In genomic region chr9:80503692-80504400, GRCh38 we compare ENCODE assay signal across 18 cellular contexts.
DNase-seq lines count a peak whose midpoint lies in the region; ATAC-seq, FAIRE-seq and TF ChIP-seq lines count a peak whose summit lies in the region.
"Had no signal": no experiment of that assay in that cellular context is flagged by ENCODE, and none has a peak within 500 bp of the region (broad histone marks: within the 10 kb centered on the region; RNA-seq: fewer than 3 reads in every experiment).

No MANE protein-coding gene starts in this region.

- H3K9ac ChIP-seq in rectal smooth muscle tissue (ENCODE audit: low read length), result no peak overlapping the region

- in situ Hi-C loops in G401 (cut with HindIII; ENCODE audit: low sequenced_read_pairs), result no loop called here

- peak; percentile 54 to 76 for ATAC-seq in left cardiac atrium
- no peak for ATAC-seq in mucosa of descending colon
- ATAC-seq: body of pancreas had no signal

- H3K27me3 ChIP-seq in rectal smooth muscle tissue (ENCODE audit: control insufficient read depth, insufficient read depth, low read length) (no peaks in the 10 kb centered on the region), ovary (no peaks in the 10 kb centered on the region), small intestine (ENCODE audit: control insufficient read depth in 2 of 2, insufficient read depth in 2 of 2, low read length in 2 of 2) (no peaks in the 10 kb centered on the region)
- H3K27me3 ChIP-seq: body of pancreas, upper lobe of left lung had no signal

- TF ChIP-seq EP300 in ovary (IDR thresholded peaks at IDR 0.05), result no peak

- no peak for TF ChIP-seq POLR2A in ovary (IDR thresholded peaks at IDR 0.05)

- H3K36me3 ChIP-seq in rectal smooth muscle tissue (ENCODE audit: control insufficient read depth, insufficient read depth, low read length), result no peaks in the 10 kb centered on the region
- H3K36me3 ChIP-seq in mucosa of descending colon (ENCODE audit: low read depth), result no peaks in the 10 kb centered on the region
- H3K36me3 ChIP-seq in ovary, result no peaks in the 10 kb centered on the region
- no peaks in the 10 kb centered on the region for H3K36me3 ChIP-seq in small intestine (ENCODE audit: control insufficient read depth in 2 of 2, insufficient read depth in 2 of 2, low read length in 2 of 2)
- H3K36me3 ChIP-seq: prostate gland, upper lobe of left lung had no signal

- peak; percentile 98 for DNase-seq in G401 (ENCODE audit: low spot score)
- peak; percentile 7 to 74 for DNase-seq in NCI-H524 (lab: John Stamatoyannopoulos, UW)
- no peak for DNase-seq in left cardiac atrium
- DNase-seq in T-helper 9 cell, result no peak
- DNase-seq in mucosa of descending colon, result no peak
- no peak for DNase-seq in ovary
- DNase-seq in small intestine, result no peak
- DNase-seq: activated T-cell treated with anti-CD3 and anti-CD28 coated beads, Interleukin-2, amount 50 U/mL, for 48 hours; body of pancreas; CD4-positive, alpha-beta T cell; dermis blood vessel endothelial cell; DMS79; H9; NCI-H2029; upper lobe of left lung had no signal

- peaks cover 12% of the 10 kb centered on the region for H3K4me1 ChIP-seq in rectal smooth muscle tissue (ENCODE audit: control insufficient read depth, insufficient read depth, low read length)
- H3K4me1 ChIP-seq in mucosa of descending colon (ENCODE audit: low read depth), result no peaks in the 10 kb centered on the region
- H3K4me1 ChIP-seq in ovary (ENCODE audit: insufficient read depth), result peaks cover 2% of the 10 kb centered on the region
- no peaks in the 10 kb centered on the region for H3K4me1 ChIP-seq in small intestine (ENCODE audit: control insufficient read depth in 2 of 2, insufficient read depth in 1 of 2, low read depth in 1 of 2, low read length in 1 of 2)
- H3K4me1 ChIP-seq: body of pancreas, prostate gland had no signal

- H3K27ac ChIP-seq in rectal smooth muscle tissue (ENCODE audit: low read depth, low read length), result peak overlapping the region; percentile 19
- H3K27ac ChIP-seq in ovary, result no peak overlapping the region
- no peak overlapping the region for H3K27ac ChIP-seq in small intestine (ENCODE audit: low read depth in 1 of 2, low read length in 1 of 2)
- H3K27ac ChIP-seq: body of pancreas, prostate gland, upper lobe of left lung had no signal

- intact Hi-C loops in left cardiac atrium (cut with DNase I) (no loop called here), mucosa of descending colon (cut with DNase I, micrococcal nuclease) (no loop called here), ovary (cut with DNase I) (no loop called here)

- no peak for FAIRE-seq in small intestine (lab: Jason Lieb, UNC)
- FAIRE-seq: frontal cortex had no signal

- H3K4me3 ChIP-seq in rectal smooth muscle tissue (ENCODE audit: low read length) (no peak overlapping the region), mucosa of descending colon (no peak overlapping the region), ovary (no peak overlapping the region), small intestine (ENCODE audit: low read depth in 1 of 2, low read length in 2 of 2) (no peak overlapping the region)
- H3K4me3 ChIP-seq: body of pancreas, prostate gland, upper lobe of left lung had no signal

- H3K9me3 ChIP-seq in mucosa of descending colon, result peaks cover 4% of the 10 kb centered on the region
- no peaks in the 10 kb centered on the region for H3K9me3 ChIP-seq in ovary
- H3K9me3 ChIP-seq in small intestine (ENCODE audit: control insufficient read depth, low read depth), result no peaks in the 10 kb centered on the region
- H3K9me3 ChIP-seq: body of pancreas, prostate gland, upper lobe of left lung had no signal

- WGBS in ovary, 3 donors, result 37 to 54% (median 47%) methylated on average over 2 of the region's 2 CpGs
- 44 to 61% (median 50%) methylated on average over 2 of the region's 2 CpGs for WGBS in small intestine, 3 donors

- TF ChIP-seq CTCF in mucosa of descending colon (IDR thresholded peaks at IDR 0.05), result no peak
- TF ChIP-seq CTCF in ovary (IDR thresholded peaks at IDR 0.05), result no peak

Comparison
In these comparisons a context has a peak if more than half of its experiments do, and no peak if none do; other contexts are left out.
1. DNase-seq: peak in G401 (single experiment) and NCI-H524 (2 of 2); none in left cardiac atrium (single experiment), T-helper 9 cell (single experiment), mucosa of descending colon (0 of 3), ovary (0 of 5) and small intestine (single experiment).